In the genomic region with DNA sequence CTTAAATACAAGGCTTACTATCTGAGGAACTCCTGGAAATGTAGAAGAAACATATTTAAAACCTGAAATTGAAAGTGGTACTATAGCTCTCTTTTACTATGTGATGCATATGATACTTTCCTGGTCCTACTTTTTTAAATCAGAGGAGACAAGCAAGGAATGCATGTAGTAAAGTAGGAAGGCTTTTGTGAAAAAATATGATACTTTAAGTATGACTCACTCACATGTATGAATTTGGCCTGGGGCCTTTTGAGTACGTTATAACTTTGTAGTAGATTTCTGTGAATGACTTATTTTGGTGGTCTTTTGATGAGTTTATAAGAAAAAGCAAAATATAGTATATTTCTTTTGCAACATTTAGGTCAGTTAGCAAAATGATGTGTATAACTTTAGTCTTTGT, we compare ENCODE assay signal across 27 cellular contexts. TPM values are rescaled to one million over a fixed set of nuclear protein-coding genes. Genes with fewer than 3 reads are reported as not detected.
DNase-seq lines count a peak whose midpoint lies in the region; ATAC-seq, FAIRE-seq and TF ChIP-seq lines count a peak whose summit lies in the region.
"Had no signal": no experiment of that assay in that cellular context is flagged by ENCODE, and none has a peak within 500 bp of the region (broad histone marks: within the 10 kb centered on the region; RNA-seq: fewer than 3 reads in every experiment).

No MANE protein-coding gene starts in this region.

- H3K27me3 ChIP-seq in PC-3 (ENCODE audit: low read length) (no peaks in the 10 kb centered on the region), foreskin keratinocyte (no peaks in the 10 kb centered on the region)
- H3K27me3 ChIP-seq: heart left ventricle, pancreas, right atrium auricular region, SJCRH30, upper lobe of right lung had no signal

- no peaks in the 10 kb centered on the region for H4K20me1 ChIP-seq in PC-3 (ENCODE audit: low read length)

- H3K4me1 ChIP-seq in PC-3 (ENCODE audit: insufficient read depth, low read length) (peaks cover 7% of the 10 kb centered on the region), foreskin keratinocyte (peaks cover 7% of the 10 kb centered on the region)
- H3K4me1 ChIP-seq: heart left ventricle, right atrium auricular region, SJCRH30, upper lobe of right lung had no signal

- H3K9me2 ChIP-seq in PC-3 (replicated peaks; ENCODE audit: low read length) = no peaks in the 10 kb centered on the region

- FAIRE-seq in GM19239 (lab: Jason Lieb, UNC) = no peak

- H3K79me2 ChIP-seq in PC-3 (ENCODE audit: low read length) = no peaks in the 10 kb centered on the region

- BruUV-seq in PC-3 (replicated peaks; lab: Mats Ljungman, UMichigan) = no TSS peak

- no peak overlapping the region for H2AFZ ChIP-seq in PC-3 (ENCODE audit: low read length)

- no peak overlapping the region for H3K4me2 ChIP-seq in PC-3 (ENCODE audit: low read length)

- POLR2A ChIA-PET in PC-3 (lab: Charles Lee; ENCODE audit: unreplicated experiment) = no interaction called here

- H3K27ac ChIP-seq in PC-3 (ENCODE audit: low read length) (no peak overlapping the region), foreskin keratinocyte (no peak overlapping the region)
- H3K27ac ChIP-seq: heart left ventricle, pancreas, right atrium auricular region, SJCRH30, upper lobe of right lung had no signal

- H3K4me3 ChIP-seq in PC-3 (ENCODE audit: low read length) (no peak overlapping the region), cardiac fibroblast (replicated peaks in 1 of 2; ENCODE audit: low read depth in 2 of 2, low read length in 2 of 2) (no peak overlapping the region)
- H3K4me3 ChIP-seq: heart left ventricle, lung, pancreas, right atrium auricular region, SJCRH30, upper lobe of right lung had no signal

- H3K36me3 ChIP-seq in PC-3 (ENCODE audit: low read depth, low read length) = peaks cover 32% of the 10 kb centered on the region

- peak; percentile 73 for ATAC-seq in PC-3
- ATAC-seq in foreskin keratinocyte = peak; percentile 75
- ATAC-seq in HG03354 (IDR thresholded peaks at IDR 0.05; ENCODE audit: poor library complexity, severe bottlenecking, unreplicated experiment) = no peak
- no peak for ATAC-seq in HG03442 (IDR thresholded peaks at IDR 0.05; ENCODE audit: unreplicated experiment)
- ATAC-seq: heart left ventricle; pancreas; stimulated activated effector memory CD8-positive, alpha-beta T cell treated with anti-CD3 and anti-CD28 coated beads, Interleukin-12 subunit alpha, Interleukin-12 subunit beta, amount 100 ng/mL, for 72 hours; upper lobe of right lung had no signal

- H3F3A ChIP-seq in PC-3 (ENCODE audit: low read length, unreplicated experiment) = no peaks in the 10 kb centered on the region

- peak; percentile 86 for DNase-seq in ELR (ENCODE audit: low read depth)
- DNase-seq in PC-3 = peak; percentile 52
- peak; percentile 21 to 38 for DNase-seq in cardiac fibroblast (ENCODE audit: low read depth in 2 of 2)
- peak in 1 of 2 donors; percentile 52 for DNase-seq in foreskin keratinocyte
- no peak for DNase-seq in GM19239 (ENCODE audit: insufficient read length, low spot score)
- no peak for DNase-seq in NCI-H774 (lab: John Stamatoyannopoulos, UW)
- DNase-seq: activated B cell treated with CpG ODN at 0.5 μM for 24 hours; activated naive CD4-positive, alpha-beta T cell treated with anti-CD3 and anti-CD28 coated beads for 36 hours; amygdala; dermis blood vessel endothelial cell; DMS153; GDM1; heart left ventricle; Karpas-422; NCI-H146; NCI-H510A treated with DMSO at 0.1 percent for 48 hours; NK-92 treated with Interleukin-12 subunit alpha and Interleukin-12 subunit beta, amount 100 ng/mL, for 24 hours; pancreas; SJCRH30; stimulated activated CD4-positive, alpha-beta T cell treated with anti-CD3 and anti-CD28 coated beads, Interleukin-4, amount 100 ng/mL, for 24 hours; T-helper 1 cell; upper lobe of right lung had no signal

- CTCF ChIA-PET in PC-3 (lab: Charles Lee) = interaction anchor here (0.8 kb wide), 1 partner anchor 241 kb away, joined by 3 read pairs; no protein-coding TSS in a partner anchor

- TF ChIP-seq CTCF in PC-3 (conservative IDR thresholded peaks at IDR 0.05; ENCODE audit: low read depth, low read length) (no peak), cardiac fibroblast (IDR thresholded peaks at IDR 0.05; ENCODE audit: low read depth, low read length) (no peak), foreskin keratinocyte (conservative IDR thresholded peaks at IDR 0.05) (no peak)

- no peaks in the 10 kb centered on the region for H3K9me3 ChIP-seq in PC-3 (ENCODE audit: low read length)
- H3K9me3 ChIP-seq: heart left ventricle, pancreas, right atrium auricular region, SJCRH30, upper lobe of right lung had no signal

- intact Hi-C loops in PC-3 (cut with micrococcal nuclease) = no loop called here

- H3K9ac ChIP-seq in PC-3 (ENCODE audit: low read length) = no peak overlapping the region

RNA-seq across cellular contexts. Expression of gene TAX1BP1, which starts 53.8 kb away (rescaled TPM):
- total RNA-seq in PC-3 (2014; rRNA removed) (49.5 and 58.5 TPM in 2 replicates), foreskin keratinocyte (62.2 and 66.8 TPM in 2 replicates)
- 25.7 and 26.2 TPM in 2 replicates for polyA plus RNA-seq in foreskin keratinocyte

Comparison
In these comparisons a context has a peak if more than half of its experiments do, and no peak if none do; other contexts are left out.
1. DNase-seq: peak in ELR (single experiment), PC-3 (single experiment) and cardiac fibroblast (2 of 2); none in GM19239 (single experiment) and NCI-H774 (single experiment).
2. ATAC-seq: peak in PC-3 (single experiment) and foreskin keratinocyte (single experiment); none in HG03354 (single experiment) and HG03442 (single experiment).